Comparison of ENCODE assay signal across 2 cellular contexts in genomic region chr11:71253794-71254193, GRCh38.
TF ChIP-seq lines count a peak whose summit lies in the region.

No MANE protein-coding gene starts in this region.

TF ChIP-seq in GM23338, 12 proteins besides CTCF, POLR2A, EP300 and RAD21:
- TF ChIP-seq EZH2phosphoT487 (IDR thresholded peaks at IDR 0.05; ENCODE audit: unreplicated experiment) (no peak), EZH2 (IDR thresholded peaks at IDR 0.05; ENCODE audit: low read depth, unreplicated experiment) (no peak), REST (IDR thresholded peaks at IDR 0.05; ENCODE audit: unreplicated experiment) (no peak), ZNF331 (CRISPR knock-in tag; IDR thresholded peaks at IDR 0.05; ENCODE audit: low read depth) (no peak), POLR2AphosphoS5 (IDR thresholded peaks at IDR 0.05; ENCODE audit: low read depth) (no peak), ZNF114 (CRISPR knock-in tag; IDR thresholded peaks at IDR 0.05) (no peak)

TF ChIP-seq in H1, 55 proteins besides CTCF, POLR2A, EP300 and RAD21:
- no peak for TF ChIP-seq POLR2AphosphoS5 (IDR thresholded peaks at IDR 0.05; ENCODE audit: low read depth, low read length)
- no peak for TF ChIP-seq RFX5 (IDR thresholded peaks at IDR 0.05; ENCODE audit: borderline replicate concordance, low read depth, low read length)
- no peak for TF ChIP-seq TBP (IDR thresholded peaks at IDR 0.05; ENCODE audit: low read depth, low read length)
- no peak for TF ChIP-seq NANOG (IDR thresholded peaks at IDR 0.05; ENCODE audit: insufficient read depth, low read depth, low read length, poor library complexity, severe bottlenecking)
- no peak for TF ChIP-seq SIX5 (IDR thresholded peaks at IDR 0.05; ENCODE audit: low read depth, low read length)
- TF ChIP-seq RNF2 (IDR thresholded peaks at IDR 0.05; ENCODE audit: borderline replicate concordance, low read depth, low read length, missing control alignments, poor library complexity, severe bottlenecking) = no peak
- TF ChIP-seq PHF8 (conservative IDR thresholded peaks at IDR 0.05; ENCODE audit: low read depth, low read length) = no peak
- TF ChIP-seq TCF12 (IDR thresholded peaks at IDR 0.05; ENCODE audit: low read depth, low read length) = no peak
- TF ChIP-seq EGR1 (IDR thresholded peaks at IDR 0.05; ENCODE audit: borderline replicate concordance, low read depth, low read length) = no peak
